In genomic region chr15:48975713-48976419, GRCh38 we compare ENCODE assay signal across 8 cellular contexts. TPM values are rescaled to one million over a fixed set of nuclear protein-coding genes. Genes with fewer than 3 reads are reported as not detected.
DNase-seq lines count a peak whose midpoint lies in the region; ATAC-seq, FAIRE-seq and TF ChIP-seq lines count a peak whose summit lies in the region.

No MANE protein-coding gene starts in this region.

- peak overlapping the region; percentile 88 to 96 for H3K27ac ChIP-seq in A549

- DNase-seq in A549 (ENCODE audit: low read depth in 1 of 2, low spot score in 1 of 2) = peak; percentile 46 to 74
- DNase-seq in NCI-H2196 treated with DMSO at 0.1 percent for 48 hours (lab: John Stamatoyannopoulos, UW; ENCODE audit: unreplicated experiment) = peak; percentile 28
- peak; percentile 83 for DNase-seq in activated CD4-positive, CD25-positive, alpha-beta regulatory T cell treated with anti-CD3 and anti-CD28 coated beads, Interleukin-2, amount 50 U/mL, for 72 hours
- peak; percentile 79 for DNase-seq in cerebellum (ENCODE audit: low spot score)
- DNase-seq in kidney tubule cell (ENCODE audit: low spot score) = peak; percentile 84
- peak; percentile 60 to 72 for DNase-seq in stimulated activated CD4-positive, alpha-beta T cell treated with anti-CD3 and anti-CD28 coated beads, Interleukin-15, amount 100 ng/mL, for 48 hours (ENCODE audit: low read depth in 2 of 2)

- CTCF ChIA-PET in A549 (lab: Yijun Ruan, JAX) = interaction anchor here (0.5 to 5.5 kb wide), 25 partner anchors 10 to 1169 kb away, joined by 3 to 52 read pairs (median 4); partner anchors contain the start of genes CEP152, EID1 and SHC4

- 0 out of 3 replicates have a peak, but pooled peaks cover 5% of the 10 kb centered on the region for H3K4me1 ChIP-seq in A549

- peak; percentile 34 to 49; a peak in 3 of 5 replicates for TF ChIP-seq RAD21 in A549 (conservative IDR thresholded peaks at IDR 0.05 in 1 of 2, IDR thresholded peaks at IDR 0.05 in 1 of 2)

- WGBS in A549 (ENCODE audit: missing lambda C conversion rate) = 9% methylated on average over 8 of the region's 50 CpGs

- POLR2A ChIA-PET in A549 (lab: Yijun Ruan, JAX) = interaction anchor here (0.6 to 1.1 kb wide), 4 partner anchors 10 to 98 kb away, joined by 3 to 9 read pairs (median 6); partner anchors contain the start of genes EID1 and SHC4

- ATAC-seq in A549 = peak; percentile 97 to 99
- peak; percentile 86 for ATAC-seq in GM18519 (IDR thresholded peaks at IDR 0.05; ENCODE audit: low FRiP score, unreplicated experiment)
- peak; percentile 92 for ATAC-seq in HG03095 (IDR thresholded peaks at IDR 0.05; ENCODE audit: unreplicated experiment)

- peak; percentile 27; the same call in 1 of the 2 replicates for TF ChIP-seq POLR2A in A549 (IDR thresholded peaks at IDR 0.05; ENCODE audit: low read length)

- H3K4me2 ChIP-seq in A549 = peak overlapping the region; percentile 85

- TF ChIP-seq EP300 in A549 (IDR thresholded peaks at IDR 0.05) = no peak

- H3K4me3 ChIP-seq in A549 = peak overlapping the region; percentile 60

- H3K9me3 ChIP-seq in A549 = no peaks in the 10 kb centered on the region

- peak; percentile 67 for TF ChIP-seq CTCF in A549 (IDR thresholded peaks at IDR 0.05)

- FAIRE-seq in A549 (lab: Jason Lieb, UNC) = no peak

TF ChIP-seq in A549, 52 proteins besides CTCF, POLR2A, EP300 and RAD21:
- no peak for TF ChIP-seq ESRRA (IDR thresholded peaks at IDR 0.05; ENCODE audit: borderline replicate concordance, low read length)
- no peak for TF ChIP-seq REST (IDR thresholded peaks at IDR 0.05)
- peak; percentile 52 for TF ChIP-seq SMC3 (IDR thresholded peaks at IDR 0.05)
- TF ChIP-seq, protein P1, sequence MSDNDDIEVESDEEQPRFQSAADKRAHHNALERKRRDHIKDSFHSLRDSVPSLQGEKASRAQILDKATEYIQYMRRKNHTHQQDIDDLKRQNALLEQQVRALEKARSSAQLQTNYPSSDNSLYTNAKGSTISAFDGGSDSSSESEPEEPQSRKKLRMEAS (IDR thresholded peaks at IDR 0.05) = peak; percentile 31; the same call in 1 of the 2 replicates
- no peak for TF ChIP-seq TP53 (CRISPR knock-in tag; IDR thresholded peaks at IDR 0.05)
- peak; percentile 26; the same call in 1 of the 2 replicates for TF ChIP-seq PHF8 (IDR thresholded peaks at IDR 0.05; ENCODE audit: borderline replicate concordance, low read depth)

RNA-seq across cellular contexts. Expression of gene SHC4, which starts 12.1 kb away (rescaled TPM):
- polyA plus RNA-seq in A549 (2011; rRNA removed) (0.16 and 0.17 TPM in 2 replicates), A549 (2017; fragmentation: RNase III; extraction: RNeasy Plus Mini Kit Qiagen cat#74134 plus additional on column Dnase treatment) (0.08 to 0.30 TPM (median 0.20 TPM) in 3 replicates)
- polyA plus RNA-seq in A549 (2012; cell fraction: cytosol; rRNA removed) = 0.04 and 0.09 TPM in 2 replicates
- 0.10 TPM in 2 replicates for polyA plus RNA-seq in A549 (2012; cell fraction: nucleus; rRNA removed)
- 0.21 and 0.58 TPM in 2 replicates for polyA minus RNA-seq in A549 (2011; rRNA and poly(A)+ RNA removed)
- 9.5 TPM for total RNA-seq in cerebellum

Comparison
In these comparisons a context has a peak if more than half of its experiments do, and no peak if none do; other contexts are left out.
1. Peak in every context shown above with its lines: DNase-seq, ATAC-seq, H3K4me3 ChIP-seq and H3K27ac ChIP-seq.
2. DNase-seq: peak in every context shown above with its lines; median percentile 84 in kidney tubule cell; 83 in activated CD4-positive, CD25-positive, alpha-beta regulatory T cell treated with anti-CD3 and anti-CD28 coated beads, Interleukin-2, amount 50 U/mL, for 72 hours; 79 in cerebellum; 66 in stimulated activated CD4-positive, alpha-beta T cell treated with anti-CD3 and anti-CD28 coated beads, Interleukin-15, amount 100 ng/mL, for 48 hours; 60 in A549; 28 in NCI-H2196 treated with DMSO at 0.1 percent for 48 hours.